In genomic region chr3:57974796-57975388, GRCh38 we compare ENCODE assay signal across 9 cellular contexts. TPM values are rescaled to one million over a fixed set of nuclear protein-coding genes. Genes with fewer than 3 reads are reported as not detected.
DNase-seq lines count a peak whose midpoint lies in the region; ATAC-seq, FAIRE-seq and TF ChIP-seq lines count a peak whose summit lies in the region.
"Had no signal": no experiment of that assay in that cellular context is flagged by ENCODE, and none has a peak within 500 bp of the region (broad histone marks: within the 10 kb centered on the region; RNA-seq: fewer than 3 reads in every experiment).

No MANE protein-coding gene starts in this region.

- H3K27me3 ChIP-seq in breast epithelium, result no peaks in the 10 kb centered on the region

- ATAC-seq in GM18498 (IDR thresholded peaks at IDR 0.05; ENCODE audit: unreplicated experiment), result no peak
- ATAC-seq in stimulated activated naive CD8-positive, alpha-beta T cell treated with anti-CD3 and anti-CD28 coated beads, Interleukin-15, amount 100 ng/mL, for 72 hours, result no peak

- no peaks in the 10 kb centered on the region for H3K9me3 ChIP-seq in breast epithelium

- H3K36me3 ChIP-seq in breast epithelium, result no peaks in the 10 kb centered on the region

- peaks cover 6% of the 10 kb centered on the region for H3K36me3 Mint-ChIP-seq in MCF 10A (ENCODE audit: insufficient read depth, unreplicated experiment)
- H3K36me3 Mint-ChIP-seq: CD4-positive, CD25-positive, alpha-beta regulatory T cell had no signal

- H3K27ac Mint-ChIP-seq in MCF 10A (ENCODE audit: low read depth, unreplicated experiment), result peak overlapping the region; percentile 95
- no peak overlapping the region for H3K27ac Mint-ChIP-seq in stimulated activated naive CD8-positive, alpha-beta T cell treated with anti-CD3 and anti-CD28 coated beads, Interleukin-15, amount 100 ng/mL, for 72 hours

- POLR2A ChIA-PET in MCF 10A (lab: Yijun Ruan, JAX), result interaction anchor here (0.6 to 3.9 kb wide), 10 partner anchors 8 to 157 kb away, joined by 3 to 38 read pairs (median 4); partner anchors contain the start of gene FLNB

- no peak for FAIRE-seq in urothelium cell line (lab: Jason Lieb, UNC)

- H3K4me3 ChIP-seq in breast epithelium (no peak overlapping the region), astrocyte of the spinal cord (ENCODE audit: low read depth, low read length) (no peak overlapping the region)

- TF ChIP-seq CTCF in MCF 10A (IDR thresholded peaks at IDR 0.05; ENCODE audit: unreplicated experiment), result no peak
- TF ChIP-seq CTCF in breast epithelium (IDR thresholded peaks at IDR 0.05), result no peak
- TF ChIP-seq CTCF in astrocyte of the spinal cord (IDR thresholded peaks at IDR 0.05; ENCODE audit: low read depth, low read length), result no peak

- in situ Hi-C loops in astrocyte of the spinal cord (cut with HindIII; ENCODE audit: low sequenced_read_pairs), result no loop called here

- no peak for TF ChIP-seq POLR2A in breast epithelium (IDR thresholded peaks at IDR 0.05)

- CTCF ChIA-PET in MCF 10A (lab: Yijun Ruan, JAX), result interaction anchor here (0.6 to 1.5 kb wide), 5 partner anchors 8 to 192 kb away, joined by 3 to 4 read pairs (median 3); no protein-coding TSS in a partner anchor

- H3K4me3 Mint-ChIP-seq in MCF 10A (ENCODE audit: unreplicated experiment), result peak overlapping the region; percentile 31
- H3K4me3 Mint-ChIP-seq in stimulated activated naive CD8-positive, alpha-beta T cell treated with anti-CD3 and anti-CD28 coated beads, Interleukin-15, amount 100 ng/mL, for 72 hours, result no peak overlapping the region
- H3K4me3 Mint-ChIP-seq: CD4-positive, CD25-positive, alpha-beta regulatory T cell had no signal

- H3K27me3 Mint-ChIP-seq in MCF 10A (ENCODE audit: insufficient read depth, unreplicated experiment), result no peaks in the 10 kb centered on the region
- no peaks in the 10 kb centered on the region for H3K27me3 Mint-ChIP-seq in stimulated activated naive CD8-positive, alpha-beta T cell treated with anti-CD3 and anti-CD28 coated beads, Interleukin-15, amount 100 ng/mL, for 72 hours

- no peaks in the 10 kb centered on the region for H3K9me3 Mint-ChIP-seq in MCF 10A (ENCODE audit: unreplicated experiment)
- H3K9me3 Mint-ChIP-seq in stimulated activated naive CD8-positive, alpha-beta T cell treated with anti-CD3 and anti-CD28 coated beads, Interleukin-15, amount 100 ng/mL, for 72 hours, result no peaks in the 10 kb centered on the region

- intact Hi-C loops in MCF 10A (cut with micrococcal nuclease) (loop anchor here (1.0 kb wide), 1 partner anchor 8 kb away; no protein-coding TSS in a partner anchor), breast epithelium (cut with DNase I; ENCODE audit: low total_unique reads) (no loop called here)

- BruUV-seq in MCF 10A (replicated peaks; lab: Mats Ljungman, UMichigan), result no TSS peak

- H3K4me1 Mint-ChIP-seq in MCF 10A (ENCODE audit: insufficient read depth, unreplicated experiment), result peaks cover 49% of the 10 kb centered on the region
- peaks cover 15% of the 10 kb centered on the region for H3K4me1 Mint-ChIP-seq in stimulated activated naive CD8-positive, alpha-beta T cell treated with anti-CD3 and anti-CD28 coated beads, Interleukin-15, amount 100 ng/mL, for 72 hours

- H3K27ac ChIP-seq in breast epithelium, result no peak overlapping the region

- H3K4me1 ChIP-seq in breast epithelium, result no peaks in the 10 kb centered on the region

- DNase-seq in MCF 10A (ENCODE audit: unreplicated experiment) (peak; percentile 93), breast epithelium (ENCODE audit: low spot score in 2 of 2) (no peak), astrocyte of the spinal cord (ENCODE audit: low read depth, low spot score) (peak; percentile 85), kidney tubule cell (ENCODE audit: low spot score) (peak; percentile 96), urothelium cell line (ENCODE audit: low spot score) (peak; percentile 85), NCI-H774 (lab: John Stamatoyannopoulos, UW) (no peak)
- no peak for DNase-seq in stimulated activated naive CD8-positive, alpha-beta T cell treated with anti-CD3 and anti-CD28 coated beads, Interleukin-15, amount 100 ng/mL, for 72 hours
- DNase-seq: CD4-positive, CD25-positive, alpha-beta regulatory T cell had no signal

RNA-seq across cellular contexts. Expression of gene FLNB, which starts 33.3 kb away (rescaled TPM):
- total RNA-seq in MCF 10A (2022) (580 and 593 TPM in 2 replicates), breast epithelium (100 to 1,000 TPM in 2 of 3 donors, 10 to 100 TPM in 1; 40.3 to 242 (median 164) TPM)

Comparison
In these comparisons a context has a peak if more than half of its experiments do, and no peak if none do; other contexts are left out.
1. DNase-seq: peak in MCF 10A (single experiment), astrocyte of the spinal cord (single experiment), kidney tubule cell (single experiment) and urothelium cell line (single experiment); none in breast epithelium (0 of 2), stimulated activated naive CD8-positive, alpha-beta T cell treated with anti-CD3 and anti-CD28 coated beads, Interleukin-15, amount 100 ng/mL, for 72 hours (0 of 2) and NCI-H774 (single experiment).